Comparison of ENCODE assay signal across 16 cellular contexts in the genomic region with DNA sequence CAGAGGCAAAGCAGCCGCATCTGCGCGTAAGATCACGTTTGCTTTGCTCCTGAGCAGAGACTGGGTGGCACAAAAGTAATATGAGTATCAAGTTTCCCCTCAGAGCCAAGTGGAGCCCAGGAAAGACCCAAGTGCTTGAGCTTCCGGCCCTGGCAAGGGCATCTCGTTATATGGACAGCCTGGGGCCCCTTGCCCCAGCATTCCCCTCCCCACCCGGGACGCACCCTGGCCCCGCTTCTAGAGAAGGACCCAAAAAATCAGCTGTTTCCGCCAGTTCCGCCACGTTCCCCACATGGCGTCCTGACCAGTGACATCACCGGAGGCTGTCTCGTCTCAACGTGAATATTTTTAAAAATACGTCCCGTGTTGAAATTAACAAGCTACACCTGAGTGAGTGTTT.
DNase-seq lines count a peak whose midpoint lies in the region; ATAC-seq and TF ChIP-seq lines count a peak whose summit lies in the region.
"Had no signal": no experiment of that assay in that cellular context is flagged by ENCODE, and none has a peak within 500 bp of the region (broad histone marks: within the 10 kb centered on the region; RNA-seq: fewer than 3 reads in every experiment).

No MANE protein-coding gene starts in this region.

- no peaks in the 10 kb centered on the region; the same call in 1 of the 2 replicates for H4K20me1 ChIP-seq in PC-9 (ENCODE audit: insufficient read depth)

- no TSS peak for BruUV-seq in PC-9 (replicated peaks; lab: Mats Ljungman, UMichigan)

- DNase-seq in NCI-H2107 treated with DMSO at 0.1 percent for 48 hours (lab: John Stamatoyannopoulos, UW; ENCODE audit: unreplicated experiment) (peak; percentile 46), NCI-H2107 (lab: John Stamatoyannopoulos, UW) (no peak), right cardiac atrium (peak in 2 of 3 donors; percentile 9 to 51), left cardiac atrium (no peak), mucosa of descending colon (peak in 2 of 3 donors; percentile 15 to 31), uterus (peak; percentile 6 to 15), PC-9 (no peak)
- no peak for DNase-seq in CD4-positive, alpha-beta memory T cell
- DNase-seq: 8988T; GOT3; KG1; NCI-H1048; NCI-H1694 treated with DMSO at 0.1 percent for 48 hours; NCI-H510A; NK-92 treated with Interleukin-12 subunit alpha and Interleukin-12 subunit beta, amount 100 ng/mL, for 24 hours had no signal

- H3K9me3 Mint-ChIP-seq in CD4-positive, alpha-beta memory T cell, result peaks cover 0 to 3% (median 0%) of the 10 kb centered on the region in 8 donors

- H3K4me3 Mint-ChIP-seq in CD4-positive, alpha-beta memory T cell, result no peak overlapping the region

- WGBS in right cardiac atrium, result 92% methylated on average over 18 of the region's 18 CpGs

- no peak overlapping the region for H2AFZ ChIP-seq in PC-9

- no peak overlapping the region for H3K4me3 ChIP-seq in right cardiac atrium (ENCODE audit: low read length)
- H3K4me3 ChIP-seq in mucosa of descending colon, result no peak overlapping the region
- no peak overlapping the region for H3K4me3 ChIP-seq in uterus
- H3K4me3 ChIP-seq in CD4-positive, alpha-beta memory T cell (ENCODE audit: low read length in 2 of 2), result no peak overlapping the region
- H3K4me3 ChIP-seq in PC-9, result no peak overlapping the region
- H3K4me3 ChIP-seq: BLaER1 treated with 17β-estradiol and CSF1 and Interleukin-3, amounts not matched to agents 10 nM and 100 nM had no signal

- H3K4me1 Mint-ChIP-seq in CD4-positive, alpha-beta memory T cell, result peaks cover 1 to 20% (median 8%) of the 10 kb centered on the region in 4 donors

- ATAC-seq in right cardiac atrium, result no peak
- no peak for ATAC-seq in left cardiac atrium
- ATAC-seq in mucosa of descending colon, result no peak

- no peaks in the 10 kb centered on the region for H3F3A ChIP-seq in PC-9 (ENCODE audit: insufficient read depth, low read depth)

- TF ChIP-seq CTCF in mucosa of descending colon (IDR thresholded peaks at IDR 0.05) (no peak), uterus (IDR thresholded peaks at IDR 0.05) (no peak), PC-9 (conservative IDR thresholded peaks at IDR 0.05) (no peak)

- H3K27ac Mint-ChIP-seq in CD4-positive, alpha-beta memory T cell, result no peak overlapping the region

- H3K36me3 ChIP-seq in mucosa of descending colon (ENCODE audit: low read depth) (no peaks in the 10 kb centered on the region), uterus (no peaks in the 10 kb centered on the region), PC-9 (ENCODE audit: low read depth) (no peaks in the 10 kb centered on the region)
- peaks cover 15% of the 10 kb centered on the region for H3K36me3 ChIP-seq in CD4-positive, alpha-beta memory T cell (ENCODE audit: insufficient read depth, low read length)

- H3K27me3 ChIP-seq in right cardiac atrium (ENCODE audit: control insufficient read depth, insufficient read depth) (no peaks in the 10 kb centered on the region), uterus (no peaks in the 10 kb centered on the region), PC-9 (ENCODE audit: insufficient read depth, low read depth) (peaks cover 86% of the 10 kb centered on the region)
- no peaks in the 10 kb centered on the region for H3K27me3 ChIP-seq in CD4-positive, alpha-beta memory T cell (ENCODE audit: insufficient read depth, low read length)

- no peak for TF ChIP-seq POLR2A in uterus (IDR thresholded peaks at IDR 0.05)

- H3K27me3 Mint-ChIP-seq in CD4-positive, alpha-beta memory T cell, result no peaks in the 10 kb centered on the region

- CTCF ChIA-PET in CD4-positive, alpha-beta memory T cell (lab: Charles Lee; ENCODE audit: partially characterized antibody), result interaction anchor here (1.1 to 7.0 kb wide), 6 partner anchors 23 to 158 kb away, joined by 3 to 140 read pairs (median 14); a partner anchor contains a TSS
- CTCF ChIA-PET in PC-9 (lab: Charles Lee), result no interaction called here

- no peak overlapping the region for H3K4me2 ChIP-seq in PC-9
- H3K4me2 ChIP-seq: BLaER1 treated with 17β-estradiol and CSF1 and Interleukin-3, amounts not matched to agents 10 nM and 100 nM had no signal

- H3K9me3 ChIP-seq in right cardiac atrium (ENCODE audit: control insufficient read depth, low read length) (no peaks in the 10 kb centered on the region), mucosa of descending colon (no peaks in the 10 kb centered on the region), uterus (no peaks in the 10 kb centered on the region), PC-9 (ENCODE audit: insufficient read depth, low read depth) (no peaks in the 10 kb centered on the region)
- H3K9me3 ChIP-seq in CD4-positive, alpha-beta memory T cell (ENCODE audit: control insufficient read depth in 1 of 2, low read length in 2 of 2), result no peaks in the 10 kb centered on the region
- H3K9me3 ChIP-seq: BLaER1 treated with 17β-estradiol and CSF1 and Interleukin-3, amounts not matched to agents 10 nM and 100 nM had no signal

- peaks cover 21 to 28% of the 10 kb centered on the region in 2 donors for H3K36me3 Mint-ChIP-seq in CD4-positive, alpha-beta memory T cell

- no peak overlapping the region for H3K27ac ChIP-seq in right cardiac atrium (ENCODE audit: low read length)
- H3K27ac ChIP-seq in uterus, result no peak overlapping the region
- no peak overlapping the region for H3K27ac ChIP-seq in CD4-positive, alpha-beta memory T cell (ENCODE audit: low read depth, low read length)
- H3K27ac ChIP-seq in PC-9, result no peak overlapping the region
- H3K27ac ChIP-seq: BLaER1 treated with 17β-estradiol and CSF1 and Interleukin-3, amounts not matched to agents 10 nM and 100 nM had no signal

- POLR2A ChIA-PET in CD4-positive, alpha-beta memory T cell (lab: Charles Lee; ENCODE audit: partially characterized antibody), result interaction anchor here (3.0 kb wide), 1 partner anchor 134 kb away, joined by 11 read pairs; no protein-coding TSS in a partner anchor
- POLR2A ChIA-PET in PC-9 (lab: Charles Lee; ENCODE audit: unreplicated experiment), result no interaction called here

- no peaks in the 10 kb centered on the region for H3K79me2 ChIP-seq in PC-9 (ENCODE audit: low read depth)

- H3K4me1 ChIP-seq in right cardiac atrium (ENCODE audit: control insufficient read depth, insufficient read depth, low read length), result no peaks in the 10 kb centered on the region
- H3K4me1 ChIP-seq in mucosa of descending colon (ENCODE audit: low read depth), result no peaks in the 10 kb centered on the region
- H3K4me1 ChIP-seq in uterus, result peaks cover 0 to 5% of the 10 kb centered on the region in 2 donors
- H3K4me1 ChIP-seq in CD4-positive, alpha-beta memory T cell (ENCODE audit: insufficient read depth, low read length), result no peaks in the 10 kb centered on the region
- no peaks in the 10 kb centered on the region for H3K4me1 ChIP-seq in PC-9 (replicated peaks; ENCODE audit: insufficient read depth)

- intact Hi-C loops in right cardiac atrium (cut with DNase I), result loop anchor here (5.0 to 10.0 kb wide), 3 partner anchors 104 to 114 kb away; no protein-coding TSS in a partner anchor
- intact Hi-C loops in left cardiac atrium (cut with DNase I), result loop anchor here in 1 of 2 donors (10.0 kb wide), 1 partner anchor 64 kb away; no protein-coding TSS in a partner anchor
- intact Hi-C loops in mucosa of descending colon (cut with DNase I, micrococcal nuclease), result loop anchor here in 1 of 2 donors (10.0 kb wide), 1 partner anchor 114 kb away; no protein-coding TSS in a partner anchor
- intact Hi-C loops in uterus (cut with DNase I; ENCODE audit: low total_unique reads), result no loop called here
- intact Hi-C loops in CD4-positive, alpha-beta memory T cell (cut with micrococcal nuclease), result no loop called here
- intact Hi-C loops in PC-9 (cut with micrococcal nuclease; ENCODE audit: unreplicated experiment), result no loop called here

- H3K9me2 ChIP-seq in PC-9 (ENCODE audit: insufficient read depth), result no peaks in the 10 kb centered on the region

Comparison
In these comparisons a context has a peak if more than half of its experiments do, and no peak if none do; other contexts are left out.
1. DNase-seq: peak in NCI-H2107 treated with DMSO at 0.1 percent for 48 hours (single experiment), right cardiac atrium (2 of 3), mucosa of descending colon (2 of 3) and uterus (2 of 2); none in NCI-H2107 (single experiment), left cardiac atrium (single experiment), CD4-positive, alpha-beta memory T cell (0 of 5) and PC-9 (0 of 2).
2. intact Hi-C loops: an anchor here in right cardiac atrium (5.0 to 10.0 kb wide); none called in uterus, CD4-positive, alpha-beta memory T cell and PC-9.